In genomic region chr11:993632-994167, GRCh38 we compare ENCODE assay signal across 8 cellular contexts. TPM values are rescaled to one million over a fixed set of nuclear protein-coding genes. Genes with fewer than 3 reads are reported as not detected.
"Had no signal": no experiment of that assay in that cellular context is flagged by ENCODE, and none has a peak within 500 bp of the region (broad histone marks: within the 10 kb centered on the region; RNA-seq: fewer than 3 reads in every experiment).

No MANE protein-coding gene starts in this region.

- H3K9ac ChIP-seq: GM23248 had no signal

- ATAC-seq: HCT116 had no signal

- H3K4me3 ChIP-seq: GM23248, HAP-1 had no signal

- H3K9me3 ChIP-seq: HAP-1 had no signal

- DNase-seq: GM23248, GOT3, H7, IMR-90, KBM-7 had no signal

- H3K27ac ChIP-seq: GM23248 had no signal

- H2AFZ ChIP-seq: GM23248 had no signal

- H3K4me1 ChIP-seq: HAP-1 had no signal

RNA-seq across cellular contexts. Expression of gene MUC6, which starts 42.8 kb away (rescaled TPM):
- total RNA-seq: GM23248, H4, H7, IMR-90 had no signal
- polyA plus RNA-seq: GM23248, IMR-90 had no signal
